ENCODE assay signal across 18 cellular contexts in genomic region chr4:138488527-138488926, GRCh38.
DNase-seq lines count a peak whose midpoint lies in the region; ATAC-seq, FAIRE-seq and TF ChIP-seq lines count a peak whose summit lies in the region.
"Had no signal": no experiment of that assay in that cellular context is flagged by ENCODE, and none has a peak within 500 bp of the region (broad histone marks: within the 10 kb centered on the region; RNA-seq: fewer than 3 reads in every experiment).

No MANE protein-coding gene starts in this region.

- no peaks in the 10 kb centered on the region for H4K20me1 ChIP-seq in astrocyte (ENCODE audit: insufficient read depth, low read length)
- H4K20me1 ChIP-seq: BLaER1 had no signal

- H3K27ac ChIP-seq in ACC112 (ENCODE audit: low read depth, low read length) (no peak overlapping the region), astrocyte (ENCODE audit: low read depth, low read length) (no peak overlapping the region)
- H3K27ac ChIP-seq: BLaER1, right atrium auricular region had no signal

- H3K79me2 ChIP-seq in ACC112 (ENCODE audit: control insufficient read depth, insufficient read depth, low read length, unreplicated experiment), result no peaks in the 10 kb centered on the region
- no peaks in the 10 kb centered on the region for H3K79me2 ChIP-seq in astrocyte (ENCODE audit: insufficient read depth, low read length)

- ATAC-seq in GM21447 (IDR thresholded peaks at IDR 0.05; ENCODE audit: unreplicated experiment), result no peak
- ATAC-seq: activated CD8-positive, alpha-beta T cell treated with anti-CD3 and anti-CD28 coated beads, Interleukin-2, amount 10 ng/mL, durations not matched to agents 7 days and 5 days had no signal

- H3K9me3 Mint-ChIP-seq in astrocyte (ENCODE audit: unreplicated experiment), result no peaks in the 10 kb centered on the region
- H3K9me3 Mint-ChIP-seq: activated naive CD8-positive, alpha-beta T cell treated with anti-CD3 and anti-CD28 coated beads for 36 hours; nephron progenitor cell had no signal

- H3K27me3 ChIP-seq in ACC112 (ENCODE audit: insufficient read depth, low read length) (no peaks in the 10 kb centered on the region), astrocyte (ENCODE audit: insufficient read depth, low read length) (no peaks in the 10 kb centered on the region), H7 (ENCODE audit: control insufficient read depth, insufficient read depth, low read length) (no peaks in the 10 kb centered on the region)
- H3K27me3 ChIP-seq: BLaER1, right atrium auricular region had no signal

- H3K27ac Mint-ChIP-seq in astrocyte (ENCODE audit: unreplicated experiment), result peak overlapping the region; percentile 49
- H3K27ac Mint-ChIP-seq: activated CD8-positive, alpha-beta T cell treated with anti-CD3 and anti-CD28 coated beads, Interleukin-2, amount 10 ng/mL, durations not matched to agents 7 days and 5 days; activated naive CD8-positive, alpha-beta T cell treated with anti-CD3 and anti-CD28 coated beads for 36 hours; type B pancreatic cell had no signal

- H3K9me3 ChIP-seq in astrocyte (ENCODE audit: insufficient read depth, low read depth, low read length), result no peaks in the 10 kb centered on the region
- H3K9me3 ChIP-seq: BLaER1 had no signal

- H3K4me1 ChIP-seq in ACC112 (ENCODE audit: control insufficient read depth, insufficient read depth, low read length, unreplicated experiment) (peaks cover 10% of the 10 kb centered on the region), astrocyte (ENCODE audit: insufficient read depth, low read length) (no peaks in the 10 kb centered on the region)
- H3K4me1 ChIP-seq: BLaER1, right atrium auricular region had no signal

- TF ChIP-seq CTCF in astrocyte (IDR thresholded peaks at IDR 0.05; ENCODE audit: insufficient read depth, low read depth, low read length), result no peak

- H3K4me3 ChIP-seq in ACC112 (ENCODE audit: low read depth, low read length) (no peak overlapping the region), astrocyte (ENCODE audit: insufficient read depth, low read depth, low read length) (no peak overlapping the region), H7 (ENCODE audit: insufficient read depth, low read depth, low read length) (no peak overlapping the region)
- H3K4me3 ChIP-seq: BLaER1, right atrium auricular region had no signal

- H3K4me3 Mint-ChIP-seq in astrocyte (ENCODE audit: unreplicated experiment), result no peak overlapping the region
- H3K4me3 Mint-ChIP-seq: activated CD8-positive, alpha-beta T cell treated with anti-CD3 and anti-CD28 coated beads, Interleukin-2, amount 10 ng/mL, durations not matched to agents 7 days and 5 days; activated naive CD8-positive, alpha-beta T cell treated with anti-CD3 and anti-CD28 coated beads for 36 hours; nephron progenitor cell; type B pancreatic cell had no signal

- no peak overlapping the region for H3K9ac ChIP-seq in astrocyte (ENCODE audit: low read length)
- H3K9ac ChIP-seq: BLaER1 had no signal

- no peak for FAIRE-seq in astrocyte (lab: Jason Lieb, UNC)

- H2AFZ ChIP-seq in ACC112 (ENCODE audit: low read length, unreplicated experiment), result peak overlapping the region; percentile 51
- H2AFZ ChIP-seq in astrocyte (ENCODE audit: low read depth, low read length), result peak overlapping the region; percentile 43

- H3K36me3 ChIP-seq in ACC112 (ENCODE audit: insufficient read depth, low read length) (no peaks in the 10 kb centered on the region), astrocyte (ENCODE audit: insufficient read depth, low read length) (no peaks in the 10 kb centered on the region), H7 (replicated peaks; ENCODE audit: control insufficient read depth, insufficient read depth, low read length) (no peaks in the 10 kb centered on the region)
- H3K36me3 ChIP-seq: BLaER1, right atrium auricular region had no signal

- H3K4me1 Mint-ChIP-seq in astrocyte (ENCODE audit: low read depth, unreplicated experiment), result peaks cover 12% of the 10 kb centered on the region
- H3K4me1 Mint-ChIP-seq: activated naive CD8-positive, alpha-beta T cell treated with anti-CD3 and anti-CD28 coated beads for 36 hours; nephron progenitor cell had no signal

- peak overlapping the region; percentile 2 for H3K4me2 ChIP-seq in astrocyte (ENCODE audit: low read length)
- H3K4me2 ChIP-seq: BLaER1 had no signal

- H3K36me3 Mint-ChIP-seq in astrocyte (ENCODE audit: low read depth, unreplicated experiment), result no peaks in the 10 kb centered on the region
- H3K36me3 Mint-ChIP-seq: activated naive CD8-positive, alpha-beta T cell treated with anti-CD3 and anti-CD28 coated beads for 36 hours; type B pancreatic cell had no signal

- peak; percentile 21 to 37 for DNase-seq in Kasumi-1 (lab: John Stamatoyannopoulos, UW)
- DNase-seq in astrocyte (ENCODE audit: low read depth), result no peak
- DNase-seq in iris pigment epithelial cell (ENCODE audit: low read depth), result peak; percentile 55
- no peak for DNase-seq in H7
- DNase-seq in AG20443 (ENCODE audit: low spot score), result no peak
- DNase-seq in 8988T, result no peak
- DNase-seq: activated CD8-positive, alpha-beta T cell treated with anti-CD3 and anti-CD28 coated beads, Interleukin-2, amount 10 ng/mL, durations not matched to agents 7 days and 5 days; activated naive CD8-positive, alpha-beta T cell treated with anti-CD3 and anti-CD28 coated beads for 36 hours; NCI-H2029; NCI-H69; nephron progenitor cell; stimulated activated CD4-positive, alpha-beta T cell treated with anti-CD3 and anti-CD28 coated beads, Interleukin-12 subunit alpha, Interleukin-12 subunit beta, amount 100 ng/mL, for 4 hours; stimulated activated CD4-positive, alpha-beta T cell treated with anti-CD3 and anti-CD28 coated beads, Interleukin-4, amount 100 ng/mL, for 1 hour had no signal

- no peaks in the 10 kb centered on the region for H3K27me3 Mint-ChIP-seq in astrocyte (ENCODE audit: low read depth, unreplicated experiment)
- H3K27me3 Mint-ChIP-seq: activated naive CD8-positive, alpha-beta T cell treated with anti-CD3 and anti-CD28 coated beads for 36 hours; type B pancreatic cell had no signal

Comparison
In these comparisons a context has a peak if more than half of its experiments do, and no peak if none do; other contexts are left out.
1. DNase-seq: peak in Kasumi-1 (2 of 2) and iris pigment epithelial cell (single experiment); none in astrocyte (single experiment), H7 (single experiment), AG20443 (single experiment) and 8988T (single experiment).